Comparison of ENCODE assay signal across 8 cellular contexts in the genomic region with DNA sequence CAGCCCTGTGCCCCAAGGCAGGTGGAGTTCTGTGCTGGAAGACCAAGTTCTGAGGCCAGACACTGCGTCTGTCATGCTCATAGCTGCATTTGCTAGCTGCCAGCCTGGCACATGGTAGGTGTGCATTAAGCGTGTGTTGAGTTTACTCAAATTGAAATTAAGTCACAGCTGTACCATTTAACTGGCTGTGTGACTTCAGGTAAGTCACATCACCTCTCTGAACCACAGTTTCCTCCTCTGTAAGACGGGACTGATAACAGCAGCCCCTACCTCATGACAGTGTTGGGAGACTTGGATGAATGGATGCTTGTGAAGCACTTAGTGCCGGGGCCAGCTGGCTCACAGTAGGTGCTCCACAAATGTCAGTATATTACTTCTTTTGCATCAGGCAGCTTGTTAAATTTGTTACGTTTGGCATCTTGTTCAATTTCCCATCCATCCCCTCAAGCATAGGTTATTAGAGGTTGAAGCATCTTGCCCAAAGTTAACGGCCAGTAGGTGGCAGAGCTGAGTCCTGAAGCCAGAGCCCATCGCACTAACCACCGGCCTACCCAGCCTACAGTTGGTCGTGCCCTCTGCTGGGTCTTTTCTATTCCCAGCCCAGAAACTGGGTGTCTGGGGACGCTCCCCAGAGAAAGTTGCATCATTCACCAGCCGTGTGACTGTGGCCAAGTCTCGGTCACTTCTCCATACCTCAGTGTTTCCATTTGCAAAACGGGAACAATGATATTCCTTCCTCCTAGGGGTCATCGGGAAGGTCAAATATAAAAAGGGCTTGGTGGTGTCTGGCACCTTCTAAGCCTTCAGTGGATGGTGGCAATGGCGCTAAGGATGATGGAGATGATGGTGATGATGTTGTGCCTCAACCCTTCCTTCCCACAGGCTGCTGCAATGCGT. TPM values are rescaled to one million over a fixed set of nuclear protein-coding genes. Genes with fewer than 3 reads are reported as not detected.
A peak's percentile ranks its signal among the peaks of the same experiment; 100 is the strongest.
DNase-seq lines count a peak whose midpoint lies in the region; ATAC-seq and TF ChIP-seq lines count a peak whose summit lies in the region.

No MANE protein-coding gene starts in this region.

- no peaks in the 10 kb centered on the region for H3K4me1 ChIP-seq in CD8-positive, alpha-beta T cell (ENCODE audit: insufficient read depth, low read length)

- H3K27me3 ChIP-seq in CD8-positive, alpha-beta T cell (ENCODE audit: insufficient read depth, low read length): no peaks in the 10 kb centered on the region

- no peak overlapping the region for H3K27ac ChIP-seq in CD8-positive, alpha-beta T cell (ENCODE audit: low read depth, low read length)

- no peak for TF ChIP-seq EP300 in Ishikawa (IDR thresholded peaks at IDR 0.05; ENCODE audit: borderline replicate concordance)

- no peaks in the 10 kb centered on the region for H3K4me1 Mint-ChIP-seq in CD8-positive, alpha-beta T cell (ENCODE audit: low read depth)

- POLR2A ChIA-PET in CD8-positive, alpha-beta T cell (lab: Charles Lee): no interaction called here

- peak; percentile 39 for TF ChIP-seq CTCF in CD8-positive, alpha-beta T cell (IDR thresholded peaks at IDR 0.05)

- peak; percentile 39 to 64 (median 60) for DNase-seq in CD8-positive, alpha-beta T cell
- peak; percentile 22 to 57 (median 48) for DNase-seq in T-helper 1 cell
- peak; percentile 3 for DNase-seq in amniotic epithelial cell (ENCODE audit: low read depth)
- DNase-seq in iPS-NIHi7 (ENCODE audit: extremely low spot score): peak; percentile 76
- peak; percentile 28 for DNase-seq in stimulated activated CD8-positive, alpha-beta memory T cell treated with anti-CD3 and anti-CD28 coated beads, Interleukin-12 subunit alpha, Interleukin-12 subunit beta, amount 100 ng/mL, for 24 hours (ENCODE audit: extremely low read depth)

- CTCF ChIA-PET in CD8-positive, alpha-beta T cell (lab: Charles Lee): interaction anchor here (0.6 to 5.0 kb wide), 9 partner anchors 9 to 322 kb away, joined by 3 to 46 read pairs (median 3); a partner anchor contains a TSS

- H3K9me3 Mint-ChIP-seq in CD8-positive, alpha-beta T cell: no peaks in the 10 kb centered on the region

- H3K4me3 ChIP-seq in CD8-positive, alpha-beta T cell (ENCODE audit: low read depth, low read length): no peak overlapping the region

- peak; percentile 70 for ATAC-seq in CD8-positive, alpha-beta T cell
- ATAC-seq in GM18505 (IDR thresholded peaks at IDR 0.05; ENCODE audit: unreplicated experiment): no peak
- no peak for ATAC-seq in GM21619 (IDR thresholded peaks at IDR 0.05; ENCODE audit: unreplicated experiment)

- no peak for TF ChIP-seq POLR2A in GM18505 (IDR thresholded peaks at IDR 0.05; ENCODE audit: borderline replicate concordance, extremely low read depth, insufficient read depth, insufficient read length)

- H3K27ac Mint-ChIP-seq in CD8-positive, alpha-beta T cell: no peak overlapping the region

- no peaks in the 10 kb centered on the region for H3K9me3 ChIP-seq in CD8-positive, alpha-beta T cell (ENCODE audit: low read length)

- H3K36me3 Mint-ChIP-seq in CD8-positive, alpha-beta T cell: no peaks in the 10 kb centered on the region

- H3K27me3 Mint-ChIP-seq in CD8-positive, alpha-beta T cell (ENCODE audit: low read depth): peaks cover 4% of the 10 kb centered on the region

- H3K4me3 Mint-ChIP-seq in CD8-positive, alpha-beta T cell: no peak overlapping the region

- H3K36me3 ChIP-seq in CD8-positive, alpha-beta T cell (ENCODE audit: insufficient read depth, low read length): no peaks in the 10 kb centered on the region

- intact Hi-C loops in CD8-positive, alpha-beta T cell (cut with DNase I, micrococcal nuclease): loop anchor here (1.0 to 10.0 kb wide), 3 partner anchors 66 to 500 kb away; a partner anchor contains a TSS

- peak; percentile 71 for TF ChIP-seq RAD21 in Ishikawa (IDR thresholded peaks at IDR 0.05; ENCODE audit: low read depth)

TF ChIP-seq in Ishikawa, 13 proteins besides CTCF, POLR2A, EP300 and RAD21:
- TF ChIP-seq TEAD4 (IDR thresholded peaks at IDR 0.05): no peak
- no peak for TF ChIP-seq CEBPB (IDR thresholded peaks at IDR 0.05)
- no peak for TF ChIP-seq ZBTB7A (IDR thresholded peaks at IDR 0.05; ENCODE audit: low read depth)
- TF ChIP-seq, protein P1, sequence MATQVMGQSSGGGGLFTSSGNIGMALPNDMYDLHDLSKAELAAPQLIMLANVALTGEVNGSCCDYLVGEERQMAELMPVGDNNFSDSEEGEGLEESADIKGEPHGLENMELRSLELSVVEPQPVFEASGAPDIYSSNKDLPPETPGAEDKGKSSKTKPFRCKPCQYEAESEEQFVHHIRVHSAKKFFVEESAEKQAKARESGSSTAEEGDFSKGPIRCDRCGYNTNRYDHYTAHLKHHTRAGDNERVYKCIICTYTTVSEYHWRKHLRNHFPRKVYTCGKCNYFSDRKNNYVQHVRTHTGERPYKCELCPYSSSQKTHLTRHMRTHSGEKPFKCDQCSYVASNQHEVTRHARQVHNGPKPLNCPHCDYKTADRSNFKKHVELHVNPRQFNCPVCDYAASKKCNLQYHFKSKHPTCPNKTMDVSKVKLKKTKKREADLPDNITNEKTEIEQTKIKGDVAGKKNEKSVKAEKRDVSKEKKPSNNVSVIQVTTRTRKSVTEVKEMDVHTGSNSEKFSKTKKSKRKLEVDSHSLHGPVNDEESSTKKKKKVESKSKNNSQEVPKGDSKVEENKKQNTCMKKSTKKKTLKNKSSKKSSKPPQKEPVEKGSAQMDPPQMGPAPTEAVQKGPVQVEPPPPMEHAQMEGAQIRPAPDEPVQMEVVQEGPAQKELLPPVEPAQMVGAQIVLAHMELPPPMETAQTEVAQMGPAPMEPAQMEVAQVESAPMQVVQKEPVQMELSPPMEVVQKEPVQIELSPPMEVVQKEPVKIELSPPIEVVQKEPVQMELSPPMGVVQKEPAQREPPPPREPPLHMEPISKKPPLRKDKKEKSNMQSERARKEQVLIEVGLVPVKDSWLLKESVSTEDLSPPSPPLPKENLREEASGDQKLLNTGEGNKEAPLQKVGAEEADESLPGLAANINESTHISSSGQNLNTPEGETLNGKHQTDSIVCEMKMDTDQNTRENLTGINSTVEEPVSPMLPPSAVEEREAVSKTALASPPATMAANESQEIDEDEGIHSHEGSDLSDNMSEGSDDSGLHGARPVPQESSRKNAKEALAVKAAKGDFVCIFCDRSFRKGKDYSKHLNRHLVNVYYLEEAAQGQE (IDR thresholded peaks at IDR 0.05; ENCODE audit: low read depth): no peak
- TF ChIP-seq NFIC (IDR thresholded peaks at IDR 0.05): no peak
- TF ChIP-seq, protein P2, sequence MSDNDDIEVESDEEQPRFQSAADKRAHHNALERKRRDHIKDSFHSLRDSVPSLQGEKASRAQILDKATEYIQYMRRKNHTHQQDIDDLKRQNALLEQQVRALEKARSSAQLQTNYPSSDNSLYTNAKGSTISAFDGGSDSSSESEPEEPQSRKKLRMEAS (IDR thresholded peaks at IDR 0.05): no peak
- no peak for TF ChIP-seq CREB1 (IDR thresholded peaks at IDR 0.05; ENCODE audit: low read depth)
- TF ChIP-seq FOXM1 (IDR thresholded peaks at IDR 0.05; ENCODE audit: borderline replicate concordance, low read depth): no peak
- TF ChIP-seq TCF12 (IDR thresholded peaks at IDR 0.05; ENCODE audit: low read depth): no peak
- no peak for TF ChIP-seq EGR1 (IDR thresholded peaks at IDR 0.05)
- TF ChIP-seq TAF1 (IDR thresholded peaks at IDR 0.05; ENCODE audit: low read depth): no peak
- TF ChIP-seq, protein P3, sequence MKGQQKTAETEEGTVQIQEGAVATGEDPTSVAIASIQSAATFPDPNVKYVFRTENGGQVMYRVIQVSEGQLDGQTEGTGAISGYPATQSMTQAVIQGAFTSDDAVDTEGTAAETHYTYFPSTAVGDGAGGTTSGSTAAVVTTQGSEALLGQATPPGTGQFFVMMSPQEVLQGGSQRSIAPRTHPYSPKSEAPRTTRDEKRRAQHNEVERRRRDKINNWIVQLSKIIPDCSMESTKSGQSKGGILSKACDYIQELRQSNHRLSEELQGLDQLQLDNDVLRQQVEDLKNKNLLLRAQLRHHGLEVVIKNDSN (IDR thresholded peaks at IDR 0.05): no peak
TF ChIP-seq in Ishikawa: peak in this region for 0.

RNA-seq across cellular contexts. Expression of a gene that starts 4.5 kb away (rescaled TPM):
- not detected for total RNA-seq in CD8-positive, alpha-beta T cell

RNA-seq across cellular contexts. Expression of a gene that starts 27.0 kb away (rescaled TPM):
- total RNA-seq in CD8-positive, alpha-beta T cell: 10 to 100 TPM; 26.2 to 32.4 TPM

Comparison
In these comparisons a context has a peak if more than half of its experiments do, and no peak if none do; other contexts are left out.
1. DNase-seq: peak in every context shown above with its lines; median percentile 76 in iPS-NIHi7; 60 in CD8-positive, alpha-beta T cell; 48 in T-helper 1 cell; 28 in stimulated activated CD8-positive, alpha-beta memory T cell treated with anti-CD3 and anti-CD28 coated beads, Interleukin-12 subunit alpha, Interleukin-12 subunit beta, amount 100 ng/mL, for 24 hours; 3 in amniotic epithelial cell.